Comparison of ENCODE assay signal across 8 cellular contexts in genomic region chr1:44571712-44572571, GRCh38.
DNase-seq lines count a peak whose midpoint lies in the region; ATAC-seq, FAIRE-seq and TF ChIP-seq lines count a peak whose summit lies in the region.

No MANE protein-coding gene starts in this region.

- H3K4me3 Mint-ChIP-seq in HFFc6 = no peak overlapping the region
- H3K4me3 Mint-ChIP-seq in activated T-helper 17 cell treated with anti-CD3 and anti-CD28 coated beads, Interleukin-2, amount 50 U/mL, for 72 hours = no peak overlapping the region

- H2AFZ ChIP-seq in HepG2 (ENCODE audit: low read length) = no peak overlapping the region

- H3K36me3 ChIP-seq in HepG2 (replicated peaks in 1 of 2; ENCODE audit: control insufficient read depth in 1 of 2, insufficient read depth in 2 of 2, low read length in 2 of 2) = peaks cover 0 to 1% of the 10 kb centered on the region in 2 experiments; a peak in 1 of 5 replicates

- no peaks in the 10 kb centered on the region for H3K4me1 Mint-ChIP-seq in HFFc6 (ENCODE audit: low read depth)
- no peaks in the 10 kb centered on the region for H3K4me1 Mint-ChIP-seq in activated T-helper 17 cell treated with anti-CD3 and anti-CD28 coated beads, Interleukin-2, amount 50 U/mL, for 72 hours

- peak; percentile 40 for FAIRE-seq in HepG2 (lab: Jason Lieb, UNC)

- WGBS in HepG2 (ENCODE audit: low lambda C conversion rate) = 43% methylated on average over 5 of the region's 5 CpGs

- H3K79me2 ChIP-seq in HepG2 (ENCODE audit: insufficient read depth, low read length) = no peaks in the 10 kb centered on the region

- no peak for TF ChIP-seq RAD21 in HepG2 (CRISPR knock-in tag; IDR thresholded peaks at IDR 0.05)

- CTCF ChIA-PET in HepG2 (lab: Yijun Ruan, JAX; ENCODE audit: low intra/inter-chr PET ratio, low total read pairs) = interaction anchor here (0.8 to 2.1 kb wide), 2 partner anchors 23 to 182 kb away, joined by 3 to 8 read pairs; no protein-coding TSS in a partner anchor

- BruUV-seq in HepG2 (replicated peaks; lab: Mats Ljungman, UMichigan) = no TSS peak

- H3K4me3 ChIP-seq in HepG2 (replicated peaks in 1 of 3; ENCODE audit: insufficient read depth in 1 of 3, low read depth in 2 of 3, low read length in 3 of 3) = no peak overlapping the region

- POLR2A ChIA-PET in HepG2 (lab: Yijun Ruan, JAX) = no interaction called here

- DNase-seq in NCI-H146 (lab: John Stamatoyannopoulos, UW) (peak; percentile 15), NCI-H146 treated with DMSO at 0.1 percent for 48 hours (lab: John Stamatoyannopoulos, UW; ENCODE audit: unreplicated experiment) (no peak), HFFc6 (no peak), HepG2 (ENCODE audit: low spot score) (peak; percentile 39), NCI-H128 (lab: John Stamatoyannopoulos, UW; ENCODE audit: unreplicated experiment) (no peak)

- H3K9me3 Mint-ChIP-seq in HFFc6 = no peaks in the 10 kb centered on the region
- no peaks in the 10 kb centered on the region for H3K9me3 Mint-ChIP-seq in activated T-helper 17 cell treated with anti-CD3 and anti-CD28 coated beads, Interleukin-2, amount 50 U/mL, for 72 hours

- TF ChIP-seq CTCF in HFFc6 (IDR thresholded peaks at IDR 0.05) (peak; percentile 75), HepG2 (CRISPR knock-in tag; IDR thresholded peaks at IDR 0.05) (peak; percentile 57)

- no peak overlapping the region for H3K9ac ChIP-seq in HepG2 (ENCODE audit: insufficient read depth, low read depth, low read length)

- intact Hi-C loops in HepG2 (cut with micrococcal nuclease; ENCODE audit: unreplicated experiment) = no loop called here

- no peak overlapping the region for H3K4me2 ChIP-seq in HepG2 (ENCODE audit: low read depth, low read length)

- ATAC-seq in activated T-helper 17 cell treated with anti-CD3 and anti-CD28 coated beads, Interleukin-2, amount 50 U/mL, for 72 hours (replicated peaks) = peak; percentile 60
- ATAC-seq in HepG2 (peak; percentile 58; the same call in 2 of the 3 replicates), HG03520 (IDR thresholded peaks at IDR 0.05; ENCODE audit: unreplicated experiment) (no peak), GM21515 (IDR thresholded peaks at IDR 0.05; ENCODE audit: unreplicated experiment) (no peak)

- peaks cover 0 to 6% of the 10 kb centered on the region in 2 experiments; a peak in 1 of 5 replicates for H3K27me3 ChIP-seq in HepG2 (ENCODE audit: control insufficient read depth in 1 of 2, insufficient read depth in 2 of 2, low read length in 2 of 2)

- H3K4me1 ChIP-seq in HepG2 (ENCODE audit: insufficient read depth, low read length) = peaks cover 10% of the 10 kb centered on the region

- peaks cover 29% of the 10 kb centered on the region for H3K27me3 Mint-ChIP-seq in HFFc6 (ENCODE audit: insufficient read depth)
- peaks cover 21% of the 10 kb centered on the region for H3K27me3 Mint-ChIP-seq in activated T-helper 17 cell treated with anti-CD3 and anti-CD28 coated beads, Interleukin-2, amount 50 U/mL, for 72 hours

- TF ChIP-seq EP300 in HepG2 (IDR thresholded peaks at IDR 0.05; ENCODE audit: low read depth in 2 of 2, low read length in 2 of 2) (no peak), HepG2 (CRISPR knock-in tag; IDR thresholded peaks at IDR 0.05; ENCODE audit: borderline replicate concordance) (no peak)

- no peaks in the 10 kb centered on the region for H3K9me3 ChIP-seq in HepG2 (ENCODE audit: low read length)

- H4K20me1 ChIP-seq in HepG2 (ENCODE audit: insufficient read depth, low read length) = no peaks in the 10 kb centered on the region

- no peaks in the 10 kb centered on the region for H3K36me3 Mint-ChIP-seq in HFFc6 (ENCODE audit: low read depth)
- H3K36me3 Mint-ChIP-seq in activated T-helper 17 cell treated with anti-CD3 and anti-CD28 coated beads, Interleukin-2, amount 50 U/mL, for 72 hours (ENCODE audit: low read depth) = no peaks in the 10 kb centered on the region

- no peak overlapping the region for H3K27ac Mint-ChIP-seq in HFFc6
- H3K27ac Mint-ChIP-seq in activated T-helper 17 cell treated with anti-CD3 and anti-CD28 coated beads, Interleukin-2, amount 50 U/mL, for 72 hours = no peak overlapping the region

- no peak for TF ChIP-seq POLR2A in HepG2 (IDR thresholded peaks at IDR 0.05; ENCODE audit: insufficient read depth in 1 of 2, low read depth in 2 of 2, low read length in 2 of 2)

- in situ Hi-C loops in HepG2 (cut with HindIII; ENCODE audit: extremely low pct_ligation_motif_present, low pct_unique_long_range_greater_than_20kb) = no loop called here

- H3K27ac ChIP-seq in HepG2 (ENCODE audit: extremely low read length, insufficient read depth, low read length) = no peak overlapping the region

TF ChIP-seq in HepG2, 621 proteins besides CTCF, POLR2A, EP300 and RAD21:
- TF ChIP-seq SMC3 (IDR thresholded peaks at IDR 0.05; ENCODE audit: low read length) (peak; percentile 33; the same call in 1 of the 2 replicates), PPARG (CRISPR knock-in tag; conservative IDR thresholded peaks at IDR 0.05) (no peak)

Comparison
In these comparisons a context has a peak if more than half of its experiments do, and no peak if none do; other contexts are left out.
1. DNase-seq: peak in NCI-H146 (single experiment) and HepG2 (single experiment); none in NCI-H146 treated with DMSO at 0.1 percent for 48 hours (single experiment), HFFc6 (single experiment) and NCI-H128 (single experiment).
2. ATAC-seq: peak in activated T-helper 17 cell treated with anti-CD3 and anti-CD28 coated beads, Interleukin-2, amount 50 U/mL, for 72 hours (single experiment) and HepG2 (single experiment); none in HG03520 (single experiment) and GM21515 (single experiment).